Comparison of ENCODE assay signal across 15 cellular contexts in genomic region chr5:80835128-80835527, GRCh38.
DNase-seq lines count a peak whose midpoint lies in the region; ATAC-seq lines count a peak whose summit lies in the region.
"Had no signal": no experiment of that assay in that cellular context is flagged by ENCODE, and none has a peak within 500 bp of the region (broad histone marks: within the 10 kb centered on the region; RNA-seq: fewer than 3 reads in every experiment).

No MANE protein-coding gene starts in this region.

- no peak overlapping the region for H3K4me3 ChIP-seq in trophoblast cell (ENCODE audit: low read depth, low read length)
- H3K4me3 ChIP-seq: BLaER1, GM12878, HAP-1 had no signal

- H3K36me3 ChIP-seq in trophoblast cell (ENCODE audit: control insufficient read depth in 1 of 2, insufficient read depth in 2 of 2, low read length in 2 of 2), result no peaks in the 10 kb centered on the region
- H3K36me3 ChIP-seq: BLaER1, HAP-1 had no signal

- H2BK120ac ChIP-seq in trophoblast cell (ENCODE audit: insufficient read depth, low read length, poor library complexity), result no peak overlapping the region

- no peak overlapping the region for H3K4ac ChIP-seq in trophoblast cell (ENCODE audit: low read depth, low read length)

- ATAC-seq in HG03135 (IDR thresholded peaks at IDR 0.05; ENCODE audit: unreplicated experiment), result no peak
- ATAC-seq: GM12878, HepG2 had no signal

- H2BK5ac ChIP-seq in trophoblast cell (ENCODE audit: low read depth, low read length, poor library complexity), result no peak overlapping the region

- WGBS in trophoblast cell (ENCODE audit: extremely low coverage, insufficient coverage, insufficient read length), result no CpG with 5 or more reads among the region's 4 CpGs

- peak overlapping the region; percentile 69 for H3K27ac ChIP-seq in trophoblast cell (ENCODE audit: low read depth, low read length)
- H3K27ac ChIP-seq: BLaER1 had no signal

- no peak overlapping the region for H3K4me2 ChIP-seq in trophoblast cell (ENCODE audit: low read length)
- H3K4me2 ChIP-seq: BLaER1 had no signal

- H4K91ac ChIP-seq in trophoblast cell (ENCODE audit: low read depth, low read length), result no peak overlapping the region

- in situ Hi-C loops in KBM-7 (cut with MboI; ENCODE audit: low pct_unique_long_range_greater_than_20kb, low sequenced_read_pairs), result no loop called here

- H3K9ac ChIP-seq in trophoblast cell (ENCODE audit: low read length), result no peak overlapping the region
- H3K9ac ChIP-seq: BLaER1 had no signal

- H3K27me3 Mint-ChIP-seq in activated naive CD8-positive, alpha-beta T cell, result no peaks in the 10 kb centered on the region
- no peaks in the 10 kb centered on the region for H3K27me3 Mint-ChIP-seq in activated naive CD8-positive, alpha-beta T cell treated with anti-CD3 and anti-CD28 coated beads for 36 hours
- H3K27me3 Mint-ChIP-seq: CD8-positive, alpha-beta memory T cell had no signal

- no peaks in the 10 kb centered on the region for H3K9me3 Mint-ChIP-seq in activated naive CD8-positive, alpha-beta T cell (ENCODE audit: low read depth)
- H3K9me3 Mint-ChIP-seq in activated naive CD8-positive, alpha-beta T cell treated with anti-CD3 and anti-CD28 coated beads for 36 hours, result peaks cover under 1% of the 10 kb centered on the region
- H3K9me3 Mint-ChIP-seq: CD8-positive, alpha-beta memory T cell had no signal

- no peak overlapping the region for H4K12ac ChIP-seq in trophoblast cell (ENCODE audit: low read depth, low read length)

- H3K18ac ChIP-seq in trophoblast cell (ENCODE audit: low read length), result no peak overlapping the region

- H3K79me1 ChIP-seq in trophoblast cell (ENCODE audit: low read length), result peaks cover 5% of the 10 kb centered on the region

- no peak overlapping the region for H3K23ac ChIP-seq in trophoblast cell (ENCODE audit: low read length)

- H3K27ac Mint-ChIP-seq in activated naive CD8-positive, alpha-beta T cell, result peak overlapping the region; percentile 10
- no peak overlapping the region for H3K27ac Mint-ChIP-seq in activated naive CD8-positive, alpha-beta T cell treated with anti-CD3 and anti-CD28 coated beads for 36 hours

- H3K79me2 ChIP-seq in trophoblast cell (ENCODE audit: control insufficient read depth, insufficient read depth, low read length, poor library complexity), result no peaks in the 10 kb centered on the region

- H2AK5ac ChIP-seq in trophoblast cell (ENCODE audit: low read length), result no peak overlapping the region

- H2BK12ac ChIP-seq in trophoblast cell (ENCODE audit: low read length), result no peak overlapping the region

- no peaks in the 10 kb centered on the region for H3K9me3 ChIP-seq in trophoblast cell (ENCODE audit: insufficient read depth, low read depth, low read length)
- H3K9me3 ChIP-seq: BLaER1, HAP-1 had no signal

- H3K36me3 Mint-ChIP-seq in activated naive CD8-positive, alpha-beta T cell, result peaks cover 9% of the 10 kb centered on the region
- peaks cover 17% of the 10 kb centered on the region for H3K36me3 Mint-ChIP-seq in activated naive CD8-positive, alpha-beta T cell treated with anti-CD3 and anti-CD28 coated beads for 36 hours

- H3K27me3 ChIP-seq in trophoblast cell (ENCODE audit: insufficient read depth, low read length), result no peaks in the 10 kb centered on the region
- H3K27me3 ChIP-seq: BLaER1 had no signal

- no peak overlapping the region for H3K4me3 Mint-ChIP-seq in activated naive CD8-positive, alpha-beta T cell
- H3K4me3 Mint-ChIP-seq in activated naive CD8-positive, alpha-beta T cell treated with anti-CD3 and anti-CD28 coated beads for 36 hours, result no peak overlapping the region
- H3K4me3 Mint-ChIP-seq: CD8-positive, alpha-beta memory T cell had no signal

- DNase-seq in activated naive CD8-positive, alpha-beta T cell treated with anti-CD3 and anti-CD28 coated beads for 36 hours, result no peak
- peak; percentile 1 for DNase-seq in RPMI7951 (ENCODE audit: low read depth)
- peak; percentile 54 for DNase-seq in foreskin melanocyte
- peak; percentile 43 to 86 for DNase-seq in trophoblast cell
- DNase-seq in effector CD4-positive, alpha-beta T cell, result no peak
- DNase-seq in KBM-7, result no peak
- DNase-seq: 8988T; AML-193; CD8-positive, alpha-beta memory T cell had no signal

- no peaks in the 10 kb centered on the region for H3K4me1 ChIP-seq in trophoblast cell (ENCODE audit: control insufficient read depth in 1 of 2, insufficient read depth in 2 of 2, low read length in 2 of 2)
- H3K4me1 ChIP-seq: BLaER1, HAP-1 had no signal

- no peak overlapping the region for H2AFZ ChIP-seq in trophoblast cell (ENCODE audit: insufficient read depth, low read length, poor library complexity)

- no peak overlapping the region for H3K14ac ChIP-seq in trophoblast cell (ENCODE audit: low read length)

- peaks cover 5% of the 10 kb centered on the region for H3K4me1 Mint-ChIP-seq in activated naive CD8-positive, alpha-beta T cell (ENCODE audit: low read depth)
- H3K4me1 Mint-ChIP-seq in activated naive CD8-positive, alpha-beta T cell treated with anti-CD3 and anti-CD28 coated beads for 36 hours, result peaks cover 22% of the 10 kb centered on the region

- no peak overlapping the region for H4K8ac ChIP-seq in trophoblast cell (ENCODE audit: low read depth, low read length)

Comparison
In these comparisons a context has a peak if more than half of its experiments do, and no peak if none do; other contexts are left out.
1. DNase-seq: peak in RPMI7951 (single experiment), foreskin melanocyte (single experiment) and trophoblast cell (2 of 2); none in activated naive CD8-positive, alpha-beta T cell treated with anti-CD3 and anti-CD28 coated beads for 36 hours (single experiment), effector CD4-positive, alpha-beta T cell (single experiment) and KBM-7 (single experiment).